ENCODE assay signal across 19 cellular contexts in the genomic region with DNA sequence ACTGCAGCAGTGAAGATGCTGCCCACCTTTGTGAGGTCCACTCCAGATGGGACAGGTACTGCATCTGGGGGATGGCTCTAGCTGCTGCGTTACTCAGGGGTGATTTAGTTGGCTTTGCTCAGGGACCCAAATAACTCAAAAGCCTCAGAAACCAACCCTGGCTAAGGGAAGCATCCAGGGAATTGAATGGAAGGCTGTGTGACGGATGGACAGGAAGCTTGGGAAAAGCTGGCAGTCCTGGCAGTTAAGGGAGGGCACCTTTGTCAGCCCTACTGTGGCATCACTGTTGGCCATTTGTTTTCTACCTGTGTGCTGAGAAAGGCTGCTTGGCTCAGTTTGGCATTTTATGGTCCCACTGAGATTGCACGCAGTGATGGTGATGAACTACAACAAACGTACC. TPM values are rescaled to one million over a fixed set of nuclear protein-coding genes. Genes with fewer than 3 reads are reported as not detected.
A peak's percentile ranks its signal among the peaks of the same experiment; 100 is the strongest.
DNase-seq lines count a peak whose midpoint lies in the region; ATAC-seq, FAIRE-seq and TF ChIP-seq lines count a peak whose summit lies in the region.
"Had no signal": no experiment of that assay in that cellular context is flagged by ENCODE, and none has a peak within 500 bp of the region (broad histone marks: within the 10 kb centered on the region; RNA-seq: fewer than 3 reads in every experiment).

No MANE protein-coding gene starts in this region.

- H3K4me2 ChIP-seq in HepG2 (ENCODE audit: low read depth, low read length) (no peak overlapping the region), trophoblast cell (ENCODE audit: low read length) (no peak overlapping the region)

- no peak overlapping the region for H2BK5ac ChIP-seq in trophoblast cell (ENCODE audit: low read depth, low read length, poor library complexity)

- H2AFZ ChIP-seq in HepG2 (ENCODE audit: low read length) = no peak overlapping the region
- no peak overlapping the region for H2AFZ ChIP-seq in trophoblast cell (ENCODE audit: insufficient read depth, low read length, poor library complexity)

- H2BK12ac ChIP-seq in trophoblast cell (ENCODE audit: low read length) = no peak overlapping the region

- H3K36me3 Mint-ChIP-seq in WTC11 = peaks cover 44% of the 10 kb centered on the region

- H3K14ac ChIP-seq in trophoblast cell (ENCODE audit: low read length) = no peak overlapping the region

- ATAC-seq in HepG2 (no peak), right lobe of liver (no peak), WTC11 (no peak), HG02840 (IDR thresholded peaks at IDR 0.05; ENCODE audit: low FRiP score, unreplicated experiment) (no peak)
- ATAC-seq: HCT116 had no signal

- BruUV-seq in HepG2 (replicated peaks; lab: Mats Ljungman, UMichigan) = no TSS peak

- no peak overlapping the region for H3K4me3 Mint-ChIP-seq in WTC11
- H3K4me3 Mint-ChIP-seq: HFFc6 had no signal

- H3K27ac ChIP-seq in HepG2 (ENCODE audit: extremely low read length, insufficient read depth, low read length) (no peak overlapping the region), right lobe of liver (no peak overlapping the region), trophoblast cell (ENCODE audit: low read depth, low read length) (no peak overlapping the region), substantia nigra (ENCODE audit: low read depth, low read length, poor library complexity, severe bottlenecking) (no peak overlapping the region)

- DNase-seq in HepG2 (ENCODE audit: low spot score) (no peak), right lobe of liver (no peak), WTC11 (ENCODE audit: low spot score) (no peak), trophoblast cell (no peak), GM12891 (ENCODE audit: insufficient read length, low spot score) (no peak), substantia nigra (lab: John Stamatoyannopoulos, UW) (no peak)
- DNase-seq: 8988T; C1 segment of cervical spinal cord; Caco-2; CD4-positive, alpha-beta T cell; DMS79; GDM1; GOT3; H7; HFFc6 had no signal

- H4K91ac ChIP-seq in trophoblast cell (ENCODE audit: low read depth, low read length) = no peak overlapping the region

- peaks cover 78% of the 10 kb centered on the region for H3K4me1 ChIP-seq in HepG2 (ENCODE audit: insufficient read depth, low read length)
- H3K4me1 ChIP-seq in right lobe of liver = no peaks in the 10 kb centered on the region
- peaks cover 24 to 33% of the 10 kb centered on the region in 2 experiments for H3K4me1 ChIP-seq in trophoblast cell (ENCODE audit: control insufficient read depth in 1 of 2, insufficient read depth in 2 of 2, low read length in 2 of 2)

- TF ChIP-seq POLR2A in HepG2 (IDR thresholded peaks at IDR 0.05; ENCODE audit: insufficient read depth in 1 of 2, low read depth in 2 of 2, low read length in 2 of 2) = 0 out of 4 replicates have a peak, but pooled peaks of 1 of the 2 experiments have one; percentile 0
- no peak for TF ChIP-seq POLR2A in right lobe of liver (IDR thresholded peaks at IDR 0.05)
- no peak for TF ChIP-seq POLR2A in GM12891 (IDR thresholded peaks at IDR 0.05; ENCODE audit: low read depth, low read length)

- no peaks in the 10 kb centered on the region for H3K9me3 Mint-ChIP-seq in WTC11
- H3K9me3 Mint-ChIP-seq: CD4-positive, alpha-beta T cell; HFFc6 had no signal

- no peak for FAIRE-seq in HepG2 (lab: Jason Lieb, UNC)
- no peak for FAIRE-seq in GM12891 (lab: Jason Lieb, UNC)
- FAIRE-seq: D721Med, HTR-8/SVneo had no signal

- H3K27ac Mint-ChIP-seq in WTC11 = peak overlapping the region; percentile 36; the same call in 1 of the 2 replicates
- H3K27ac Mint-ChIP-seq: CD4-positive, alpha-beta T cell; HFFc6 had no signal

- peaks cover 89% of the 10 kb centered on the region for H3K79me2 ChIP-seq in HepG2 (ENCODE audit: insufficient read depth, low read length)
- H3K79me2 ChIP-seq in trophoblast cell (ENCODE audit: control insufficient read depth, insufficient read depth, low read length, poor library complexity) = peaks cover 7% of the 10 kb centered on the region

- H3K9me3 ChIP-seq in HepG2 (ENCODE audit: low read length) = no peaks in the 10 kb centered on the region
- no peaks in the 10 kb centered on the region for H3K9me3 ChIP-seq in right lobe of liver
- H3K9me3 ChIP-seq in trophoblast cell (ENCODE audit: insufficient read depth, low read depth, low read length) = no peaks in the 10 kb centered on the region
- H3K9me3 ChIP-seq: Caco-2 had no signal

- no peak overlapping the region for H2BK120ac ChIP-seq in trophoblast cell (ENCODE audit: insufficient read depth, low read length, poor library complexity)

- H3K27me3 ChIP-seq in HepG2 (ENCODE audit: control insufficient read depth in 1 of 2, insufficient read depth in 2 of 2, low read length in 2 of 2) (no peaks in the 10 kb centered on the region), right lobe of liver (no peaks in the 10 kb centered on the region), trophoblast cell (ENCODE audit: insufficient read depth, low read length) (no peaks in the 10 kb centered on the region)

- peak overlapping the region; percentile 29 for H3K18ac ChIP-seq in trophoblast cell (ENCODE audit: low read length)

- H3K9ac ChIP-seq in HepG2 (ENCODE audit: insufficient read depth, low read depth, low read length) (no peak overlapping the region), trophoblast cell (ENCODE audit: low read length) (peak overlapping the region; percentile 12)

- TF ChIP-seq EP300 in HepG2 (IDR thresholded peaks at IDR 0.05; ENCODE audit: low read depth in 2 of 2, low read length in 2 of 2) = no peak
- TF ChIP-seq EP300 in HepG2 (CRISPR knock-in tag; IDR thresholded peaks at IDR 0.05; ENCODE audit: borderline replicate concordance) = no peak

- H2AK5ac ChIP-seq in trophoblast cell (ENCODE audit: low read length) = no peak overlapping the region

- TF ChIP-seq RAD21 in HepG2 (CRISPR knock-in tag; IDR thresholded peaks at IDR 0.05) = no peak

- no peak overlapping the region for H4K8ac ChIP-seq in trophoblast cell (ENCODE audit: low read depth, low read length)

- H3K4ac ChIP-seq in trophoblast cell (ENCODE audit: low read depth, low read length) = no peak overlapping the region

- POLR2A ChIA-PET in HepG2 (lab: Yijun Ruan, JAX) = interaction anchor here (2.1 kb wide), 1 partner anchor 17 kb away, joined by 6 read pairs; no protein-coding TSS in a partner anchor
- POLR2A ChIA-PET in WTC11 (lab: Charles Lee) = no interaction called here

- H3K23ac ChIP-seq in trophoblast cell (ENCODE audit: low read length) = no peak overlapping the region

- in situ Hi-C loops in HepG2 (cut with HindIII; ENCODE audit: extremely low pct_ligation_motif_present, low pct_unique_long_range_greater_than_20kb) = no loop called here

- H4K20me1 ChIP-seq in HepG2 (ENCODE audit: insufficient read depth, low read length) = peaks cover 96% of the 10 kb centered on the region

- intact Hi-C loops in HepG2 (cut with micrococcal nuclease; ENCODE audit: unreplicated experiment) = no loop called here
- intact Hi-C loops in right lobe of liver (cut with DNase I) = no loop called here

- H3K79me1 ChIP-seq in trophoblast cell (ENCODE audit: low read length) = peaks cover 16% of the 10 kb centered on the region

- CTCF ChIA-PET in HepG2 (lab: Yijun Ruan, JAX; ENCODE audit: low intra/inter-chr PET ratio, low total read pairs) (no interaction called here), WTC11 (lab: Charles Lee) (no interaction called here)

- H3K4me3 ChIP-seq in HepG2 (replicated peaks in 1 of 3; ENCODE audit: insufficient read depth in 1 of 3, low read depth in 2 of 3, low read length in 3 of 3) (no peak overlapping the region), right lobe of liver (no peak overlapping the region), trophoblast cell (ENCODE audit: low read depth, low read length) (peak overlapping the region; percentile 28)

- H4K12ac ChIP-seq in trophoblast cell (ENCODE audit: low read depth, low read length) = no peak overlapping the region

- WGBS in HepG2 (ENCODE audit: low lambda C conversion rate) = 98% methylated on average over 4 of the region's 4 CpGs
- 100% methylated on average over 1 of the region's 4 CpGs for WGBS in right lobe of liver (ENCODE audit: insufficient coverage, low coverage, low lambda C conversion rate, missing lambda C conversion rate)
- WGBS in trophoblast cell (ENCODE audit: extremely low coverage, insufficient coverage, insufficient read length) = no CpG with 5 or more reads among the region's 4 CpGs

- no peaks in the 10 kb centered on the region for H3K27me3 Mint-ChIP-seq in WTC11 (ENCODE audit: low read depth)
- H3K27me3 Mint-ChIP-seq: CD4-positive, alpha-beta T cell had no signal

- H3K36me3 ChIP-seq in HepG2 (replicated peaks in 1 of 2; ENCODE audit: control insufficient read depth in 1 of 2, insufficient read depth in 2 of 2, low read length in 2 of 2) (peaks cover 43 to 96% of the 10 kb centered on the region in 2 experiments), right lobe of liver (no peaks in the 10 kb centered on the region), trophoblast cell (ENCODE audit: control insufficient read depth in 1 of 2, insufficient read depth in 2 of 2, low read length in 2 of 2) (peaks cover 0 to 3% of the 10 kb centered on the region in 2 experiments)

- H3K4me1 Mint-ChIP-seq in WTC11 = peaks cover 48% of the 10 kb centered on the region

- TF ChIP-seq CTCF in HepG2 (CRISPR knock-in tag; IDR thresholded peaks at IDR 0.05) (no peak), right lobe of liver (IDR thresholded peaks at IDR 0.05) (no peak), WTC11 (IDR thresholded peaks at IDR 0.05) (no peak)

RNA-seq across cellular contexts. Expression of a gene that starts 20.5 kb away (rescaled TPM):
- total RNA-seq in HepG2 (2016; rRNA removed; fragmentation: Illumina TruSeq; extraction: Trizol) (13.2 and 24.4 TPM in 2 replicates), right lobe of liver (10 to 100 TPM in 1 of 6 experiments, 1 to 10 TPM in 1, under 1 TPM in 4; 0.48 to 23.0 (median 0.87) TPM), WTC11 (2021) (61.6 to 74.5 TPM (median 73.9 TPM) in 3 replicates)
- 1.4 and 1.6 TPM in 2 replicates for total RNA-seq in HepG2 (2016; cell fraction: cytosol; rRNA removed; fragmentation: Illumina TruSeq; extraction: Trizol; ENCODE audit: low read depth)
- total RNA-seq in HepG2 (2016; cell fraction: insoluble cytoplasmic fraction; rRNA removed; fragmentation: Illumina TruSeq; extraction: Trizol) = 13.6 and 21.9 TPM in 2 replicates
- 8.5 and 9.3 TPM in 2 replicates for total RNA-seq in HepG2 (2016; cell fraction: membrane; rRNA removed; fragmentation: Illumina TruSeq; extraction: Trizol)
- 20.3 and 20.8 TPM in 2 replicates for total RNA-seq in HepG2 (2016; cell fraction: nucleus; rRNA removed; fragmentation: Illumina TruSeq; extraction: Trizol)
- polyA plus RNA-seq in HepG2 (2011; rRNA removed) = 97.0 and 101 TPM in 2 replicates
- polyA plus RNA-seq in HepG2 (2011; cell fraction: cytosol; rRNA removed) = 69.4 and 70.4 TPM in 2 replicates
- polyA plus RNA-seq in HepG2 (2011; cell fraction: nucleus; rRNA removed) = 105 and 144 TPM in 2 replicates
- polyA plus RNA-seq in HepG2 (2012) = 78.0 and 124 TPM in 2 replicates
- polyA plus RNA-seq in HepG2 (2016; cell fraction: cytosol; fragmentation: Illumina TruSeq; extraction: Trizol; ENCODE audit: low read depth) = 0.93 and 0.99 TPM in 2 replicates
- 23.2 and 27.3 TPM in 2 replicates for polyA plus RNA-seq in HepG2 (2016; cell fraction: insoluble cytoplasmic fraction; fragmentation: Illumina TruSeq; extraction: Trizol; ENCODE audit: low read depth)
- polyA plus RNA-seq in HepG2 (2016; cell fraction: membrane; fragmentation: Illumina TruSeq; extraction: Trizol; ENCODE audit: low read depth) = 2.8 and 3.5 TPM in 2 replicates
- 30.1 and 30.3 TPM in 2 replicates for polyA plus RNA-seq in HepG2 (2016; cell fraction: nucleus; fragmentation: Illumina TruSeq; extraction: Trizol; ENCODE audit: insufficient read depth, low read depth)
- polyA minus RNA-seq in HepG2 (2011; rRNA and poly(A)+ RNA removed; ENCODE audit: low replicate concordance) = 69.1 and 358 TPM in 2 replicates
- 176 and 190 TPM in 2 replicates for polyA minus RNA-seq in HepG2 (2011; cell fraction: cytosol; rRNA and poly(A)+ RNA removed)
- 176 and 200 TPM in 2 replicates for polyA minus RNA-seq in HepG2 (2011; cell fraction: nucleus; rRNA and poly(A)+ RNA removed)
- polyA plus RNA-seq in trophoblast cell (2013) = 24.5 and 24.8 TPM in 2 replicates
- 35.6 TPM for polyA plus RNA-seq in GM12891 (2012; ENCODE audit: low read depth, missing spikeins)
